ENCODE assay signal across 15 cellular contexts in genomic region chr1:181583598-181583997, GRCh38.
DNase-seq lines count a peak whose midpoint lies in the region; ATAC-seq and TF ChIP-seq lines count a peak whose summit lies in the region.
"Had no signal": no experiment of that assay in that cellular context is flagged by ENCODE, and none has a peak within 500 bp of the region (broad histone marks: within the 10 kb centered on the region; RNA-seq: fewer than 3 reads in every experiment).

No MANE protein-coding gene starts in this region.

- no peaks in the 10 kb centered on the region for H3K4me1 ChIP-seq in PC-9 (replicated peaks; ENCODE audit: insufficient read depth)
- H3K4me1 ChIP-seq: gastrocnemius medialis had no signal

- H3K27me3 Mint-ChIP-seq in Calu3 (ENCODE audit: unreplicated experiment) = no peaks in the 10 kb centered on the region
- H3K27me3 Mint-ChIP-seq in nephron (ENCODE audit: low read depth) = no peaks in the 10 kb centered on the region

- no peak for TF ChIP-seq POLR2A in lower leg skin (IDR thresholded peaks at IDR 0.05)

- CTCF ChIA-PET in Calu3 (lab: Charles Lee) (no interaction called here), PC-9 (lab: Charles Lee) (no interaction called here)

- H3K79me2 ChIP-seq in PC-9 (ENCODE audit: low read depth) = no peaks in the 10 kb centered on the region

- BruUV-seq in Calu3 (replicated peaks; lab: Mats Ljungman, UMichigan) (no TSS peak), PC-9 (replicated peaks; lab: Mats Ljungman, UMichigan) (no TSS peak)

- no peaks in the 10 kb centered on the region for H3K9me3 ChIP-seq in PC-9 (ENCODE audit: insufficient read depth, low read depth)
- H3K9me3 ChIP-seq: BLaER1 treated with 17β-estradiol and CSF1 and Interleukin-3, amounts not matched to agents 10 nM and 100 nM; gastrocnemius medialis had no signal

- WGBS in lower leg skin, 2 donors = 40 to 48% methylated on average over 3 of the region's 3 CpGs

- POLR2A ChIA-PET in PC-9 (lab: Charles Lee; ENCODE audit: unreplicated experiment) = no interaction called here

- no peak overlapping the region for H3K27ac ChIP-seq in PC-9
- H3K27ac ChIP-seq: BLaER1 treated with 17β-estradiol and CSF1 and Interleukin-3, amounts not matched to agents 10 nM and 100 nM; gastrocnemius medialis had no signal

- H3K4me3 Mint-ChIP-seq in Calu3 (ENCODE audit: low read depth, unreplicated experiment) = no peak overlapping the region
- H3K4me3 Mint-ChIP-seq in nephron = no peak overlapping the region
- H3K4me3 Mint-ChIP-seq: activated T-cell treated with anti-CD3 and anti-CD28 coated beads, Interleukin-2, amount 50 U/mL, for 24 hours; stimulated activated effector memory CD8-positive, alpha-beta T cell treated with anti-CD3 and anti-CD28 coated beads, Interleukin-12 subunit alpha, Interleukin-12 subunit beta, amount 100 ng/mL, for 72 hours had no signal

- 0 out of 2 replicates have a peak, but pooled peaks cover 6% of the 10 kb centered on the region for H3K27me3 ChIP-seq in PC-9 (ENCODE audit: insufficient read depth, low read depth)
- H3K27me3 ChIP-seq: BLaER1 treated with 17β-estradiol and CSF1 and Interleukin-3, amounts not matched to agents 10 nM and 100 nM; gastrocnemius medialis had no signal

- no peaks in the 10 kb centered on the region for H4K20me1 ChIP-seq in PC-9 (ENCODE audit: insufficient read depth)
- H4K20me1 ChIP-seq: BLaER1 treated with 17β-estradiol and CSF1 and Interleukin-3, amounts not matched to agents 10 nM and 100 nM had no signal

- TF ChIP-seq CTCF in Calu3 (IDR thresholded peaks at IDR 0.05; ENCODE audit: unreplicated experiment) = no peak
- 0 out of 2 replicates have a peak, but pooled peaks have one; percentile 24 for TF ChIP-seq CTCF in PC-9 (conservative IDR thresholded peaks at IDR 0.05)
- TF ChIP-seq CTCF in nephron (IDR thresholded peaks at IDR 0.05; ENCODE audit: unreplicated experiment in 3 of 3) = peak; percentile 22 to 47 (median 30)
- no peak for TF ChIP-seq CTCF in lower leg skin (IDR thresholded peaks at IDR 0.05)

- H3K9me3 Mint-ChIP-seq in Calu3 (ENCODE audit: low read depth, unreplicated experiment) = no peaks in the 10 kb centered on the region
- no peaks in the 10 kb centered on the region for H3K9me3 Mint-ChIP-seq in nephron
- H3K9me3 Mint-ChIP-seq: activated T-cell treated with anti-CD3 and anti-CD28 coated beads, Interleukin-2, amount 50 U/mL, for 24 hours had no signal

- no peak overlapping the region for H2AFZ ChIP-seq in PC-9

- H3K4me3 ChIP-seq in PC-9 (no peak overlapping the region), lower leg skin (ENCODE audit: low read depth, poor library complexity, severe bottlenecking) (no peak overlapping the region)
- H3K4me3 ChIP-seq: BLaER1 treated with 17β-estradiol and CSF1 and Interleukin-3, amounts not matched to agents 10 nM and 100 nM; gastrocnemius medialis had no signal

- H3K4me2 ChIP-seq in PC-9 = no peak overlapping the region
- H3K4me2 ChIP-seq: BLaER1 treated with 17β-estradiol and CSF1 and Interleukin-3, amounts not matched to agents 10 nM and 100 nM had no signal

- no peaks in the 10 kb centered on the region for H3K36me3 ChIP-seq in PC-9 (ENCODE audit: low read depth)
- H3K36me3 ChIP-seq: BLaER1 treated with 17β-estradiol and CSF1 and Interleukin-3, amounts not matched to agents 10 nM and 100 nM; gastrocnemius medialis had no signal

- H3K4me1 Mint-ChIP-seq in Calu3 (ENCODE audit: low read depth, unreplicated experiment) (no peaks in the 10 kb centered on the region), nephron (peaks cover 6% of the 10 kb centered on the region)
- H3K4me1 Mint-ChIP-seq: stimulated activated effector memory CD8-positive, alpha-beta T cell treated with anti-CD3 and anti-CD28 coated beads, Interleukin-12 subunit alpha, Interleukin-12 subunit beta, amount 100 ng/mL, for 72 hours had no signal

- H3K36me3 Mint-ChIP-seq in Calu3 (ENCODE audit: insufficient read depth, unreplicated experiment) (no peaks in the 10 kb centered on the region), nephron (ENCODE audit: low read depth) (no peaks in the 10 kb centered on the region)
- H3K36me3 Mint-ChIP-seq: stimulated activated effector memory CD8-positive, alpha-beta T cell treated with anti-CD3 and anti-CD28 coated beads, Interleukin-12 subunit alpha, Interleukin-12 subunit beta, amount 100 ng/mL, for 72 hours had no signal

- intact Hi-C loops in Calu3 (cut with micrococcal nuclease; ENCODE audit: unreplicated experiment) = no loop called here
- intact Hi-C loops in PC-9 (cut with micrococcal nuclease; ENCODE audit: unreplicated experiment) = no loop called here
- intact Hi-C loops in left ventricle myocardium superior (cut with micrococcal nuclease) = no loop called here
- intact Hi-C loops in lower leg skin (cut with DNase I; ENCODE audit: low total_unique reads) = no loop called here

- H3F3A ChIP-seq in PC-9 (ENCODE audit: insufficient read depth, low read depth) = no peaks in the 10 kb centered on the region

- ATAC-seq in left ventricle myocardium superior (peak; percentile 32), GM18861 (IDR thresholded peaks at IDR 0.05; ENCODE audit: unreplicated experiment) (no peak)
- ATAC-seq: gastrocnemius medialis; stimulated activated effector memory CD8-positive, alpha-beta T cell treated with anti-CD3 and anti-CD28 coated beads, Interleukin-12 subunit alpha, Interleukin-12 subunit beta, amount 100 ng/mL, for 72 hours had no signal

- H3K9me2 ChIP-seq in PC-9 (ENCODE audit: insufficient read depth) = no peaks in the 10 kb centered on the region

- DNase-seq in Calu3 (peak; percentile 30), PC-9 (no peak), left ventricle myocardium superior (no peak), NCI-H226 (no peak), lower leg skin (ENCODE audit: low spot score in 2 of 2) (no peak)
- no peak for DNase-seq in activated CD8-positive, alpha-beta memory T cell treated with anti-CD3 and anti-CD28 coated beads, Interleukin-2, amount 50 U/mL, for 4 hours
- DNase-seq: activated T-cell treated with anti-CD3 and anti-CD28 coated beads, Interleukin-2, amount 50 U/mL, for 24 hours; anterior cingulate cortex; gastrocnemius medialis; GF-D8; NCI-H146 had no signal

- no peak overlapping the region for H3K27ac Mint-ChIP-seq in Calu3 (ENCODE audit: unreplicated experiment)
- no peak overlapping the region for H3K27ac Mint-ChIP-seq in nephron
- H3K27ac Mint-ChIP-seq: activated T-cell treated with anti-CD3 and anti-CD28 coated beads, Interleukin-2, amount 50 U/mL, for 24 hours; stimulated activated effector memory CD8-positive, alpha-beta T cell treated with anti-CD3 and anti-CD28 coated beads, Interleukin-12 subunit alpha, Interleukin-12 subunit beta, amount 100 ng/mL, for 72 hours had no signal

Comparison
In these comparisons a context has a peak if more than half of its experiments do, and no peak if none do; other contexts are left out.
1. CTCF ChIP-seq: peak in PC-9 (single experiment) and nephron (3 of 3); none in Calu3 (single experiment) and lower leg skin (0 of 3).